Comparison of ENCODE assay signal across 21 cellular contexts in the genomic region with DNA sequence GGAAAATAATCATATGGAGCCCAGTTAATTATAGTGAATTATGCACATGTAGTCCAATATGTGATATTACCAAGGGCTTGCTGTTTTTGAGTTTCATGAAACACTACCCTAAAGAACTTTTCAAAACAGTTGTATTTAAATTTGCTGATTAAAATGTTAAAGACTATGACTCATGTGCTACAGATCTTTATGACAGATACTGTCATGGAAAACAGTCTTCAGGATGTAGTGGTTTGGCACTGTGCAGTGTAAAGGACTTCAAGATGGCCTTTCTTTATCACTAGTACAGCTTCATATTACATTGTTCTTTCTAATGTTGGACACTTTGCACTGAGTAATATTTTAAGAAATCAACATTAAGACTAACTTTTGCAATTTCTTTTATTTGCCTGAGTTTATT.
A peak's percentile ranks its signal among the peaks of the same experiment; 100 is the strongest.
DNase-seq lines count a peak whose midpoint lies in the region; ATAC-seq and TF ChIP-seq lines count a peak whose summit lies in the region.
"Had no signal": no experiment of that assay in that cellular context is flagged by ENCODE, and none has a peak within 500 bp of the region (broad histone marks: within the 10 kb centered on the region; RNA-seq: fewer than 3 reads in every experiment).

No MANE protein-coding gene starts in this region.

- CTCF ChIA-PET in PC-3 (lab: Charles Lee), result no interaction called here

- no peak for ATAC-seq in PC-3
- ATAC-seq in stimulated activated naive CD8-positive, alpha-beta T cell treated with anti-CD3 and anti-CD28 coated beads, Interleukin-15, amount 100 ng/mL, for 72 hours, result no peak
- ATAC-seq: activated CD8-positive, alpha-beta T cell treated with anti-CD3 and anti-CD28 coated beads, Interleukin-2, amount 10 ng/mL, durations not matched to agents 7 days and 5 days; right cardiac atrium had no signal

- TF ChIP-seq CTCF in PC-3 (conservative IDR thresholded peaks at IDR 0.05; ENCODE audit: low read depth, low read length), result no peak
- TF ChIP-seq CTCF in choroid plexus epithelial cell (conservative IDR thresholded peaks at IDR 0.05; ENCODE audit: low read depth, low read length), result no peak

- H3K9me3 ChIP-seq in PC-3 (ENCODE audit: low read length), result no peaks in the 10 kb centered on the region
- H3K9me3 ChIP-seq: HAP-1, lower lobe of right lung, tibial artery had no signal

- H3K4me3 Mint-ChIP-seq in stimulated activated naive CD8-positive, alpha-beta T cell treated with anti-CD3 and anti-CD28 coated beads, Interleukin-15, amount 100 ng/mL, for 72 hours, result no peak overlapping the region
- H3K4me3 Mint-ChIP-seq: activated CD8-positive, alpha-beta T cell treated with anti-CD3 and anti-CD28 coated beads, Interleukin-2, amount 10 ng/mL, durations not matched to agents 7 days and 5 days; nephron had no signal

- H3K9me3 Mint-ChIP-seq in stimulated activated naive CD8-positive, alpha-beta T cell treated with anti-CD3 and anti-CD28 coated beads, Interleukin-15, amount 100 ng/mL, for 72 hours, result no peaks in the 10 kb centered on the region
- H3K9me3 Mint-ChIP-seq: nephron had no signal

- no peak overlapping the region for H3K27ac Mint-ChIP-seq in stimulated activated naive CD8-positive, alpha-beta T cell treated with anti-CD3 and anti-CD28 coated beads, Interleukin-15, amount 100 ng/mL, for 72 hours
- H3K27ac Mint-ChIP-seq: activated CD8-positive, alpha-beta T cell treated with anti-CD3 and anti-CD28 coated beads, Interleukin-2, amount 10 ng/mL, durations not matched to agents 7 days and 5 days; activated T-helper 2 cell treated with anti-CD3 and anti-CD28 coated beads, Interferon-gamma antibody, Interleukin-2, Interleukin-4, amounts not matched to agents 10 μg/mL and 5 μg/mL and 100 μg/mL, durations not matched to agents 14 hours and 24 hours and 36 hours had no signal

- H3K27ac ChIP-seq in PC-3 (ENCODE audit: low read length), result no peak overlapping the region
- H3K27ac ChIP-seq: KMS-11, lower lobe of right lung, tibial artery, VCaP had no signal

- H4K20me1 ChIP-seq in PC-3 (ENCODE audit: low read length), result no peaks in the 10 kb centered on the region

- intact Hi-C loops in PC-3 (cut with micrococcal nuclease), result no loop called here

- no peaks in the 10 kb centered on the region for H3F3A ChIP-seq in PC-3 (ENCODE audit: low read length, unreplicated experiment)

- H3K79me2 ChIP-seq in PC-3 (ENCODE audit: low read length), result no peaks in the 10 kb centered on the region

- H3K9me2 ChIP-seq in PC-3 (replicated peaks; ENCODE audit: low read length), result no peaks in the 10 kb centered on the region

- no peaks in the 10 kb centered on the region for H3K4me1 ChIP-seq in PC-3 (ENCODE audit: insufficient read depth, low read length)
- H3K4me1 ChIP-seq: HAP-1, lower lobe of right lung, tibial artery had no signal

- no peak overlapping the region for H3K4me2 ChIP-seq in PC-3 (ENCODE audit: low read length)
- H3K4me2 ChIP-seq: KMS-11 had no signal

- H3K4me1 Mint-ChIP-seq in stimulated activated naive CD8-positive, alpha-beta T cell treated with anti-CD3 and anti-CD28 coated beads, Interleukin-15, amount 100 ng/mL, for 72 hours, result no peaks in the 10 kb centered on the region

- H2AFZ ChIP-seq in PC-3 (ENCODE audit: low read length), result no peak overlapping the region

- no peaks in the 10 kb centered on the region for H3K27me3 Mint-ChIP-seq in stimulated activated naive CD8-positive, alpha-beta T cell treated with anti-CD3 and anti-CD28 coated beads, Interleukin-15, amount 100 ng/mL, for 72 hours

- no peaks in the 10 kb centered on the region for H3K27me3 ChIP-seq in PC-3 (ENCODE audit: low read length)
- H3K27me3 ChIP-seq: tibial artery had no signal

- no peak overlapping the region for H3K9ac ChIP-seq in PC-3 (ENCODE audit: low read length)
- H3K9ac ChIP-seq: KMS-11 had no signal

- BruUV-seq in PC-3 (replicated peaks; lab: Mats Ljungman, UMichigan), result no TSS peak

- H3K36me3 ChIP-seq in PC-3 (ENCODE audit: low read depth, low read length), result no peaks in the 10 kb centered on the region
- H3K36me3 ChIP-seq: HAP-1, lower lobe of right lung, tibial artery had no signal

- POLR2A ChIA-PET in PC-3 (lab: Charles Lee; ENCODE audit: unreplicated experiment), result no interaction called here

- H3K4me3 ChIP-seq in PC-3 (ENCODE audit: low read length), result no peak overlapping the region
- no peak overlapping the region for H3K4me3 ChIP-seq in choroid plexus epithelial cell (ENCODE audit: low read depth, low read length)
- H3K4me3 ChIP-seq: HAP-1, lower lobe of right lung, tibial artery had no signal

- DNase-seq in GDM1 (lab: John Stamatoyannopoulos, UW), result peak; percentile 24
- peak; percentile 28 for DNase-seq in PC-3
- peak; percentile 79 for DNase-seq in choroid plexus epithelial cell (ENCODE audit: low read depth)
- DNase-seq in non-pigmented ciliary epithelial cell (ENCODE audit: low read depth), result peak; percentile 56
- DNase-seq in SIG-M5 (lab: John Stamatoyannopoulos, UW), result no peak
- DNase-seq in stimulated activated CD4-positive, alpha-beta T cell treated with anti-CD3 and anti-CD28 coated beads, Interleukin-4, amount 100 ng/mL, for 1 hour, result no peak
- DNase-seq in epidermal melanocyte (ENCODE audit: insufficient read length, low spot score), result no peak
- DNase-seq in stimulated activated naive CD8-positive, alpha-beta T cell treated with anti-CD3 and anti-CD28 coated beads, Interleukin-15, amount 100 ng/mL, for 72 hours, result no peak
- DNase-seq: activated CD8-positive, alpha-beta T cell treated with anti-CD3 and anti-CD28 coated beads, Interleukin-2, amount 10 ng/mL, durations not matched to agents 7 days and 5 days; DMS79; lower lobe of right lung; NCI-H187; NCI-H524; right cardiac atrium; stimulated activated CD4-positive, alpha-beta T cell treated with anti-CD3 and anti-CD28 coated beads, Interleukin-4, amount 100 ng/mL, for 4 hours; tibial artery had no signal

Comparison
In these comparisons a context has a peak if more than half of its experiments do, and no peak if none do; other contexts are left out.
1. DNase-seq: peak in GDM1 (single experiment), PC-3 (single experiment), choroid plexus epithelial cell (single experiment) and non-pigmented ciliary epithelial cell (single experiment); none in SIG-M5 (single experiment), stimulated activated CD4-positive, alpha-beta T cell treated with anti-CD3 and anti-CD28 coated beads, Interleukin-4, amount 100 ng/mL, for 1 hour (single experiment), epidermal melanocyte (single experiment) and stimulated activated naive CD8-positive, alpha-beta T cell treated with anti-CD3 and anti-CD28 coated beads, Interleukin-15, amount 100 ng/mL, for 72 hours (0 of 2).